In the genomic region with DNA sequence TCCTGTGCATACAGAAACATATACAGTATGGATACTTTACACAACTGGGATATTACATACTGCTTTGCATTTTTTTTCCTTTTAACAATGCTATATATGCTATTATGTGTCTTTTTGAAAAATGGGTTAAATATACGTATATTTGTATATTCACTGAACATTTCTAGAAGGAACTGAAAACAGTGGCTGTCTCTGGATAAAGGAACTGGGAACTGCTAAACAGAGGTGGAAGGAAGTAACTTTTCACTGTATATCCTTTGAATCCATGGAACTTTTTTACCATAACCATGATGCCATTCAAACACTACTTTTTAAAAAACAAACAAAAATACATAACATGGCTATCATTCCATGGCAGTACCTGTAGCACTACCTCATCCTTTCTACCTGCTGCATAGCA, we compare ENCODE assay signal across 1 cellular context.
TF ChIP-seq lines count a peak whose summit lies in the region.

No MANE protein-coding gene starts in this region.

TF ChIP-seq in A549, 52 proteins besides CTCF, POLR2A, EP300 and RAD21 (continued from another document):
- TF ChIP-seq, protein P1, sequence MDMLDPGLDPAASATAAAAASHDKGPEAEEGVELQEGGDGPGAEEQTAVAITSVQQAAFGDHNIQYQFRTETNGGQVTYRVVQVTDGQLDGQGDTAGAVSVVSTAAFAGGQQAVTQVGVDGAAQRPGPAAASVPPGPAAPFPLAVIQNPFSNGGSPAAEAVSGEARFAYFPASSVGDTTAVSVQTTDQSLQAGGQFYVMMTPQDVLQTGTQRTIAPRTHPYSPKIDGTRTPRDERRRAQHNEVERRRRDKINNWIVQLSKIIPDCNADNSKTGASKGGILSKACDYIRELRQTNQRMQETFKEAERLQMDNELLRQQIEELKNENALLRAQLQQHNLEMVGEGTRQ (IDR thresholded peaks at IDR 0.05): no peak
- TF ChIP-seq SMC3 (IDR thresholded peaks at IDR 0.05): no peak
- TF ChIP-seq FOSL2 (IDR thresholded peaks at IDR 0.05): no peak
- TF ChIP-seq FOSL2 (CRISPR knock-in tag; IDR thresholded peaks at IDR 0.05): no peak
- no peak for TF ChIP-seq NFE2L2 (conservative IDR thresholded peaks at IDR 0.05; ENCODE audit: low read length)
- no peak for TF ChIP-seq CHD2 (IDR thresholded peaks at IDR 0.05; ENCODE audit: low read length, partially characterized antibody)
- no peak for TF ChIP-seq HEYL (CRISPR knock-in tag; IDR thresholded peaks at IDR 0.05)
- no peak for TF ChIP-seq HOXA7 (CRISPR knock-in tag; IDR thresholded peaks at IDR 0.05)
- no peak for TF ChIP-seq ZSCAN20 (CRISPR knock-in tag; IDR thresholded peaks at IDR 0.05)
- TF ChIP-seq RARB (CRISPR knock-in tag; IDR thresholded peaks at IDR 0.05): no peak
- TF ChIP-seq, protein P2, sequence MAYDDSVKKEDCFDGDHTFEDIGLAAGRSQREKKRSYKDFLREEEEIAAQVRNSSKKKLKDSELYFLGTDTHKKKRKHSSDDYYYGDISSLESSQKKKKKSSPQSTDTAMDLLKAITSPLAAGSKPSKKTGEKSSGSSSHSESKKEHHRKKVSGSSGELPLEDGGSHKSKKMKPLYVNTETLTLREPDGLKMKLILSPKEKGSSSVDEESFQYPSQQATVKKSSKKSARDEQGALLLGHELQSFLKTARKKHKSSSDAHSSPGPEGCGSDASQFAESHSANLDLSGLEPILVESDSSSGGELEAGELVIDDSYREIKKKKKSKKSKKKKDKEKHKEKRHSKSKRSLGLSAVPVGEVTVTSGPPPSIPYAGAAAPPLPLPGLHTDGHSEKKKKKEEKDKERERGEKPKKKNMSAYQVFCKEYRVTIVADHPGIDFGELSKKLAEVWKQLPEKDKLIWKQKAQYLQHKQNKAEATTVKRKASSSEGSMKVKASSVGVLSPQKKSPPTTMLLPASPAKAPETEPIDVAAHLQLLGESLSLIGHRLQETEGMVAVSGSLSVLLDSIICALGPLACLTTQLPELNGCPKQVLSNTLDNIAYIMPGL (CRISPR knock-in tag; IDR thresholded peaks at IDR 0.05; ENCODE audit: borderline replicate concordance): no peak
- no peak for TF ChIP-seq GATA3 (IDR thresholded peaks at IDR 0.05; ENCODE audit: borderline replicate concordance)
